1 cellular context compared by ENCODE assay signal in the genomic region with DNA sequence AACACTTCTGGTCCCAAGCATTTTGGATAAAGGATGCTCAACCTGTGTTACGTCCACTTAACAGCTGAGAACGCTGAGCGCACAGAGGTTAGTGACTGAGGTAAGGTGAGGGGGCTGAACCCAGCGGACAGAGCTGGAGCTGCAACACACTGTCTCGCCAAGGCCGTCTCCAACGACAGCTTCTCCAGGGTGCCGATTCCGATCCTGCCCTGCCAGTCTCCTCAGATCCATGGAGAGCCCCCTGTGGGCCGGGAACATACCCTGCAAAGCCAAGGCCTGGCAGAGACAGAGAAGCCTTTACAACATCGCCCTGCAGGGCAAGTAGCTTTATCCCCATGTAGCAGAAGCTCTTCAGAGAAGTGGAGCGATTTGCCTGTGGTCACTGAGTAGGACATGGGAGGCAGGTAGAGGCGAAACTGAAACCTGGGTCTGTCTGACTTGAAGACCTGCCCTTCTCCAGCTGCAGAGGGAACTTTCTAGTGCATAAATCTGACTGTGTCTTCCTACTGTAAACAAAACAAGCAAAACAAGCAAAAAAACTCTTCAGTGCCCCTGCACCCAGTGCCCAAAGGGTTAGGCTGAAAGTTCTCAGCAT.
TF ChIP-seq lines count a peak whose summit lies in the region.

No MANE protein-coding gene starts in this region.

TF ChIP-seq in HepG2, 621 proteins besides CTCF, POLR2A, EP300 and RAD21:
- TF ChIP-seq STAG1 (CRISPR knock-in tag; IDR thresholded peaks at IDR 0.05): peak; percentile 58
- peak; percentile 24 for TF ChIP-seq XRCC5 (optimal IDR thresholded peaks at IDR 0.05; ENCODE audit: low read length)
- TF ChIP-seq ZFX (CRISPR knock-in tag; IDR thresholded peaks at IDR 0.05; ENCODE audit: low read depth): 0 out of 2 replicates have a peak, but pooled peaks have one; percentile 11
- no peak for TF ChIP-seq ZNF33A (CRISPR knock-in tag; IDR thresholded peaks at IDR 0.05; ENCODE audit: borderline replicate concordance)
- TF ChIP-seq, protein P1, sequence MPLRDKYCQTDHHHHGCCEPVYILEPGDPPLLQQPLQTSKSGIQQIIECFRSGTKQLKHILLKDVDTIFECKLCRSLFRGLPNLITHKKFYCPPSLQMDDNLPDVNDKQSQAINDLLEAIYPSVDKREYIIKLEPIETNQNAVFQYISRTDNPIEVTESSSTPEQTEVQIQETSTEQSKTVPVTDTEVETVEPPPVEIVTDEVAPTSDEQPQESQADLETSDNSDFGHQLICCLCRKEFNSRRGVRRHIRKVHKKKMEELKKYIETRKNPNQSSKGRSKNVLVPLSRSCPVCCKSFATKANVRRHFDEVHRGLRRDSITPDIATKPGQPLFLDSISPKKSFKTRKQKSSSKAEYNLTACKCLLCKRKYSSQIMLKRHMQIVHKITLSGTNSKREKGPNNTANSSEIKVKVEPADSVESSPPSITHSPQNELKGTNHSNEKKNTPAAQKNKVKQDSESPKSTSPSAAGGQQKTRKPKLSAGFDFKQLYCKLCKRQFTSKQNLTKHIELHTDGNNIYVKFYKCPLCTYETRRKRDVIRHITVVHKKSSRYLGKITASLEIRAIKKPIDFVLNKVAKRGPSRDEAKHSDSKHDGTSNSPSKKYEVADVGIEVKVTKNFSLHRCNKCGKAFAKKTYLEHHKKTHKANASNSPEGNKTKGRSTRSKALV (CRISPR knock-in tag; IDR thresholded peaks at IDR 0.05): no peak
- peak; percentile 44; the same call in 1 of the 2 replicates for TF ChIP-seq SMC3 (IDR thresholded peaks at IDR 0.05; ENCODE audit: low read length)
